ENCODE assay signal across 8 cellular contexts in the genomic region with DNA sequence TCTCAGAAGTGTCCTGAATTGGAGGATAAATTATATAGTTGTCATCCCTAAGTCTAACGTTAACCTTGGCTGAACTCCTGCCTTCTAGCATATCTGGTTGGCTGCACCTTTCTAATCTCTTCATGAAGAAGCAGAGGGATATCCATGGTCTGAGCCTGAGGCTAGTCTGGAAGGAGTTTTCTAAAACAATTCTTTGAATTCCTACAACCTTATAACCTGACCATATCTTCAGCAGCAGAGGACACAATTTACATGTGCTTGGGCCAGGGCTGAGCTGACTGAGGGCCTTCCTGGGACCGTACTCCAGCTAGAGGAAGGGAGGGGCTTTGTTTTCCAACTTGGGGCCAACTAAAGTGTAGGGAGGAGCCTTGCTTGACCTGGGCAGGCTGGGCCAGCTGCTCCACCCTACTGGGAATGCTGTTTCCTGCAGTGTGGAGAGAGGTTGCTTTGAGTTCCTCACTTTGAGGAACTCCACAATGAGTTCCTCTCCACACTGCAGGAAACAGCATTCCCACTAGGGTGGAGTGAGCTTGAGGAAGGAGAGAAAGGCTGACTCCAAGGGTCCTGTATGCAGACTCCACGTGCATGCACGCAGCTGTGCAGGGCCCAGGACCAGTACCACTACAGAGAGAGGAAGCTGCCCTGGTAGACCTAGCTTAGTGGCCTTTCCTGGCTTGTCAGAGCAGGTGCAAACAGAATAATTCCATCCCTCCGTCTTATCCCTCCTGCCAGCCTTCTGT. TPM values are rescaled to one million over a fixed set of nuclear protein-coding genes. Genes with fewer than 3 reads are reported as not detected.
DNase-seq lines count a peak whose midpoint lies in the region; ATAC-seq, FAIRE-seq and TF ChIP-seq lines count a peak whose summit lies in the region.
"Had no signal": no experiment of that assay in that cellular context is flagged by ENCODE, and none has a peak within 500 bp of the region (broad histone marks: within the 10 kb centered on the region; RNA-seq: fewer than 3 reads in every experiment).

No MANE protein-coding gene starts in this region.

- no peak for DNase-seq in IMR-90
- DNase-seq in breast epithelium (ENCODE audit: low spot score in 2 of 2): no peak
- DNase-seq in HepG2 (ENCODE audit: low spot score): peak; percentile 30
- DNase-seq in substantia nigra (lab: John Stamatoyannopoulos, UW): no peak
- no peak for DNase-seq in NCI-H524 treated with DMSO at 0.1 percent for 48 hours (lab: John Stamatoyannopoulos, UW)
- DNase-seq in RKO (ENCODE audit: low spot score): no peak
- DNase-seq: NCI-H524 had no signal

- CTCF ChIA-PET in IMR-90 (lab: Yijun Ruan, JAX): interaction anchor here (0.6 kb wide), 2 partner anchors 154 to 165 kb away, joined by 3 read pairs; no protein-coding TSS in a partner anchor
- CTCF ChIA-PET in HepG2 (lab: Yijun Ruan, JAX; ENCODE audit: low intra/inter-chr PET ratio, low total read pairs): no interaction called here

- no peak overlapping the region for H2BK15ac ChIP-seq in IMR-90 (ENCODE audit: low read depth, low read length)

- dilution Hi-C loops in IMR-90 (cut with HindIII; ENCODE audit: low sequenced_read_pairs, unreplicated experiment): no loop called here

- TF ChIP-seq CTCF in IMR-90 (conservative IDR thresholded peaks at IDR 0.05; ENCODE audit: low read depth, low read length): no peak
- TF ChIP-seq CTCF in breast epithelium (IDR thresholded peaks at IDR 0.05): no peak
- TF ChIP-seq CTCF in HepG2 (CRISPR knock-in tag; IDR thresholded peaks at IDR 0.05): no peak

- no CpG with 5 or more reads among the region's 5 CpGs for WGBS in IMR-90 (ENCODE audit: extremely low coverage in 2 of 2, insufficient read length in 1 of 2), 2 experiments
- 76% methylated on average over 5 of the region's 5 CpGs for WGBS in HepG2 (ENCODE audit: low lambda C conversion rate)

- H2AK9ac ChIP-seq in IMR-90 (replicated peaks; ENCODE audit: low read depth, low read length, poor library complexity): no peak overlapping the region

- peak overlapping the region; percentile 17; the same call in 1 of the 2 replicates for H2AK5ac ChIP-seq in IMR-90 (ENCODE audit: low read depth, low read length)

- H2BK120ac ChIP-seq in IMR-90 (ENCODE audit: low read depth, low read length): no peak overlapping the region

- H3K27me3 ChIP-seq in IMR-90 (ENCODE audit: control insufficient read depth, insufficient read depth, low read length): no peaks in the 10 kb centered on the region
- no peaks in the 10 kb centered on the region for H3K27me3 ChIP-seq in breast epithelium
- no peaks in the 10 kb centered on the region for H3K27me3 ChIP-seq in HepG2 (ENCODE audit: control insufficient read depth in 1 of 2, insufficient read depth in 2 of 2, low read length in 2 of 2)

- peak overlapping the region; percentile 30 for H2BK5ac ChIP-seq in IMR-90 (ENCODE audit: low read depth, low read length, poor library complexity, severe bottlenecking)

- H4K91ac ChIP-seq in IMR-90 (ENCODE audit: insufficient read depth, low read depth, low read length): 0 out of 2 replicates have a peak overlapping the region, but pooled peaks have one; percentile 17

- H2AFZ ChIP-seq in IMR-90 (replicated peaks; ENCODE audit: low read length, poor library complexity): no peak overlapping the region
- H2AFZ ChIP-seq in HepG2 (ENCODE audit: low read length): no peak overlapping the region

- H3K14ac ChIP-seq in IMR-90 (replicated peaks; ENCODE audit: low read depth, low read length): peak overlapping the region; percentile 5

- peaks cover 20 to 74% of the 10 kb centered on the region in 2 experiments for H3K79me1 ChIP-seq in IMR-90 (ENCODE audit: low read depth in 1 of 2, low read length in 2 of 2)

- H4K5ac ChIP-seq in IMR-90 (ENCODE audit: low read depth, low read length): no peak overlapping the region

- H3K56ac ChIP-seq in IMR-90 (ENCODE audit: extremely low read depth, insufficient read depth, low read length): no peak overlapping the region

- no peak for TF ChIP-seq POLR2A in IMR-90 (IDR thresholded peaks at IDR 0.05; ENCODE audit: low read depth, low read length)
- no peak for TF ChIP-seq POLR2A in breast epithelium (IDR thresholded peaks at IDR 0.05)
- TF ChIP-seq POLR2A in HepG2 (IDR thresholded peaks at IDR 0.05; ENCODE audit: insufficient read depth in 1 of 2, low read depth in 2 of 2, low read length in 2 of 2): no peak; a peak in 2 of 4 replicates

- intact Hi-C loops in IMR-90 (cut with micrococcal nuclease): no loop called here
- intact Hi-C loops in breast epithelium (cut with DNase I; ENCODE audit: low total_unique reads): no loop called here
- intact Hi-C loops in HepG2 (cut with micrococcal nuclease; ENCODE audit: unreplicated experiment): no loop called here

- H3K9me3 ChIP-seq in IMR-90 (ENCODE audit: control insufficient read depth, insufficient read depth, low read length): no peaks in the 10 kb centered on the region
- H3K9me3 ChIP-seq in breast epithelium: no peaks in the 10 kb centered on the region
- no peaks in the 10 kb centered on the region for H3K9me3 ChIP-seq in HepG2 (ENCODE audit: low read length)

- BruUV-seq in IMR-90 (replicated peaks; lab: Mats Ljungman, UMichigan) (no TSS peak), HepG2 (replicated peaks; lab: Mats Ljungman, UMichigan) (no TSS peak)

- H3K79me2 ChIP-seq in HepG2 (ENCODE audit: insufficient read depth, low read length): no peaks in the 10 kb centered on the region

- H3K9me1 ChIP-seq in IMR-90 (ENCODE audit: insufficient read depth, low read length): peaks cover 17% of the 10 kb centered on the region

- H4K8ac ChIP-seq in IMR-90 (ENCODE audit: low read depth in 2 of 2, low read length in 2 of 2): peak overlapping the region in 1 of 2 experiments; percentile 7; a peak in 1 of 4 replicates

- in situ Hi-C loops in IMR-90 (cut with MboI; ENCODE audit: low sequenced_read_pairs) (no loop called here), HepG2 (cut with HindIII; ENCODE audit: extremely low pct_ligation_motif_present, low pct_unique_long_range_greater_than_20kb) (no loop called here)

- H3K4ac ChIP-seq in IMR-90 (ENCODE audit: low read depth, low read length): peak overlapping the region; percentile 23; the same call in 1 of the 2 replicates

- ATAC-seq in IMR-90 (ENCODE audit: low read depth) (peak; percentile 22), HepG2 (peak; percentile 44), GM21723 (IDR thresholded peaks at IDR 0.05; ENCODE audit: unreplicated experiment) (no peak)

- peaks cover 53% of the 10 kb centered on the region for H3K36me3 ChIP-seq in IMR-90 (ENCODE audit: control insufficient read depth, insufficient read depth, low read length)
- no peaks in the 10 kb centered on the region for H3K36me3 ChIP-seq in breast epithelium
- H3K36me3 ChIP-seq in HepG2 (replicated peaks in 1 of 2; ENCODE audit: control insufficient read depth in 1 of 2, insufficient read depth in 2 of 2, low read length in 2 of 2): peaks cover 31 to 56% of the 10 kb centered on the region in 2 experiments

- H4K20me1 ChIP-seq in IMR-90 (ENCODE audit: insufficient read depth, low read length) (peaks cover 54% of the 10 kb centered on the region), HepG2 (ENCODE audit: insufficient read depth, low read length) (peaks cover 5% of the 10 kb centered on the region; the same call in 1 of the 2 replicates)

- peak overlapping the region; percentile 1 for H3K23ac ChIP-seq in IMR-90 (ENCODE audit: low read depth, low read length)

- H3K9ac ChIP-seq in IMR-90 (ENCODE audit: low read depth, low read length): no peak overlapping the region
- H3K9ac ChIP-seq in HepG2 (ENCODE audit: insufficient read depth, low read depth, low read length): no peak overlapping the region

- H3K4me1 ChIP-seq in IMR-90 (ENCODE audit: control insufficient read depth, insufficient read depth, low read length) (peaks cover 20% of the 10 kb centered on the region), breast epithelium (peaks cover 0 to 6% of the 10 kb centered on the region in 2 donors), HepG2 (ENCODE audit: insufficient read depth, low read length) (peaks cover 23% of the 10 kb centered on the region)

- FAIRE-seq in HepG2 (lab: Jason Lieb, UNC): peak; percentile 12

- TF ChIP-seq RAD21 in IMR-90 (IDR thresholded peaks at IDR 0.05; ENCODE audit: low read length) (no peak), HepG2 (CRISPR knock-in tag; IDR thresholded peaks at IDR 0.05) (no peak)

- TF ChIP-seq EP300 in HepG2 (IDR thresholded peaks at IDR 0.05; ENCODE audit: low read depth in 2 of 2, low read length in 2 of 2) (no peak), HepG2 (CRISPR knock-in tag; IDR thresholded peaks at IDR 0.05; ENCODE audit: borderline replicate concordance) (no peak)

- no peak overlapping the region for H3K4me3 ChIP-seq in IMR-90 (ENCODE audit: insufficient read depth, low read depth, low read length)
- no peak overlapping the region for H3K4me3 ChIP-seq in breast epithelium
- no peak overlapping the region for H3K4me3 ChIP-seq in HepG2 (replicated peaks in 1 of 3; ENCODE audit: insufficient read depth in 1 of 3, low read depth in 2 of 3, low read length in 3 of 3)

- no peak overlapping the region; the same call in 1 of the 2 replicates for H2BK20ac ChIP-seq in IMR-90 (ENCODE audit: low read depth, low read length)

- H3K18ac ChIP-seq in IMR-90 (ENCODE audit: low read depth, low read length): peak overlapping the region; percentile 7; the same call in 1 of the 2 replicates

- POLR2A ChIA-PET in IMR-90 (lab: Charles Lee; ENCODE audit: unreplicated experiment): no interaction called here
- POLR2A ChIA-PET in HepG2 (lab: Yijun Ruan, JAX): interaction anchor here (1.4 to 2.0 kb wide), 4 partner anchors 10 to 111 kb away, joined by 3 to 11 read pairs (median 4); a partner anchor contains a TSS

- H3K4me2 ChIP-seq in IMR-90 (ENCODE audit: low read depth, low read length) (peak overlapping the region; percentile 36; the same call in 1 of the 2 replicates), HepG2 (ENCODE audit: low read depth, low read length) (no peak overlapping the region)

- H3K27ac ChIP-seq in IMR-90 (ENCODE audit: insufficient read depth, low read length) (peak overlapping the region; percentile 24; the same call in 1 of the 2 replicates), breast epithelium (peak overlapping the region; percentile 50 to 56), HepG2 (ENCODE audit: extremely low read length, insufficient read depth, low read length) (no peak overlapping the region), substantia nigra (ENCODE audit: low read depth, low read length, poor library complexity, severe bottlenecking) (peak overlapping the region; percentile 37)

RNA-seq across cellular contexts. Expression of a gene that starts 19.6 kb away (rescaled TPM):
- total RNA-seq in IMR-90 (2012; rRNA removed): 5.3 and 5.6 TPM in 2 replicates
- 5.5 TPM in 2 replicates for polyA plus RNA-seq in IMR-90 (2012; rRNA removed)
- polyA plus RNA-seq in IMR-90 (2012; cell fraction: cytosol; rRNA removed): 3.8 and 5.6 TPM in 2 replicates
- polyA plus RNA-seq in IMR-90 (2012; cell fraction: nucleus; rRNA removed; ENCODE audit: low replicate concordance): 8.2 and 8.7 TPM in 2 replicates
- 10 to 100 TPM; 23.3 to 32.2 (median 25.0) TPM for total RNA-seq in breast epithelium
- 5.7 TPM in 2 replicates for total RNA-seq in HepG2 (2016; rRNA removed; fragmentation: Illumina TruSeq; extraction: Trizol)
- total RNA-seq in HepG2 (2016; cell fraction: cytosol; rRNA removed; fragmentation: Illumina TruSeq; extraction: Trizol; ENCODE audit: low read depth): 1.9 TPM in 2 replicates
- 5.6 and 6.0 TPM in 2 replicates for total RNA-seq in HepG2 (2016; cell fraction: insoluble cytoplasmic fraction; rRNA removed; fragmentation: Illumina TruSeq; extraction: Trizol)
- total RNA-seq in HepG2 (2016; cell fraction: membrane; rRNA removed; fragmentation: Illumina TruSeq; extraction: Trizol): 3.4 and 4.0 TPM in 2 replicates
- total RNA-seq in HepG2 (2016; cell fraction: nucleus; rRNA removed; fragmentation: Illumina TruSeq; extraction: Trizol): 7.9 and 8.3 TPM in 2 replicates
- 9.3 and 12.5 TPM in 2 replicates for polyA plus RNA-seq in HepG2 (2011; rRNA removed)
- polyA plus RNA-seq in HepG2 (2011; cell fraction: cytosol; rRNA removed): 4.1 and 4.8 TPM in 2 replicates
- polyA plus RNA-seq in HepG2 (2011; cell fraction: nucleus; rRNA removed): 13.9 and 15.6 TPM in 2 replicates
- polyA plus RNA-seq in HepG2 (2012): 5.5 and 6.4 TPM in 2 replicates
- polyA plus RNA-seq in HepG2 (2016; cell fraction: cytosol; fragmentation: Illumina TruSeq; extraction: Trizol; ENCODE audit: low read depth): 1.7 and 2.8 TPM in 2 replicates
- polyA plus RNA-seq in HepG2 (2016; cell fraction: insoluble cytoplasmic fraction; fragmentation: Illumina TruSeq; extraction: Trizol; ENCODE audit: low read depth): 5.5 and 8.7 TPM in 2 replicates
- polyA plus RNA-seq in HepG2 (2016; cell fraction: membrane; fragmentation: Illumina TruSeq; extraction: Trizol; ENCODE audit: low read depth): 3.2 and 3.8 TPM in 2 replicates
- 8.7 and 9.2 TPM in 2 replicates for polyA plus RNA-seq in HepG2 (2016; cell fraction: nucleus; fragmentation: Illumina TruSeq; extraction: Trizol; ENCODE audit: insufficient read depth, low read depth)
- polyA minus RNA-seq in HepG2 (2011; rRNA and poly(A)+ RNA removed; ENCODE audit: low replicate concordance): 8.4 and 44.8 TPM in 2 replicates
- 5.8 and 6.2 TPM in 2 replicates for polyA minus RNA-seq in HepG2 (2011; cell fraction: cytosol; rRNA and poly(A)+ RNA removed)
- 22.0 and 22.4 TPM in 2 replicates for polyA minus RNA-seq in HepG2 (2011; cell fraction: nucleus; rRNA and poly(A)+ RNA removed)

RNA-seq across cellular contexts. Expression of a gene that starts 54.1 kb away (rescaled TPM):
- 114 and 127 TPM in 2 replicates for total RNA-seq in IMR-90 (2012; rRNA removed)
- polyA plus RNA-seq in IMR-90 (2012; rRNA removed): 152 and 169 TPM in 2 replicates
- 44.4 and 46.8 TPM in 2 replicates for polyA plus RNA-seq in IMR-90 (2012; cell fraction: cytosol; rRNA removed)
- polyA plus RNA-seq in IMR-90 (2012; cell fraction: nucleus; rRNA removed; ENCODE audit: low replicate concordance): 10.2 and 75.1 TPM in 2 replicates
- 100 to 1,000 TPM in 1 of 3 donors, 10 to 100 TPM in 2; 86.1 to 107 (median 89.5) TPM for total RNA-seq in breast epithelium
- 206 and 311 TPM in 2 replicates for total RNA-seq in HepG2 (2016; rRNA removed; fragmentation: Illumina TruSeq; extraction: Trizol)
- total RNA-seq in HepG2 (2016; cell fraction: cytosol; rRNA removed; fragmentation: Illumina TruSeq; extraction: Trizol; ENCODE audit: low read depth): 27.8 and 28.9 TPM in 2 replicates
- 208 and 306 TPM in 2 replicates for total RNA-seq in HepG2 (2016; cell fraction: insoluble cytoplasmic fraction; rRNA removed; fragmentation: Illumina TruSeq; extraction: Trizol)
- 98.9 and 106 TPM in 2 replicates for total RNA-seq in HepG2 (2016; cell fraction: membrane; rRNA removed; fragmentation: Illumina TruSeq; extraction: Trizol)
- total RNA-seq in HepG2 (2016; cell fraction: nucleus; rRNA removed; fragmentation: Illumina TruSeq; extraction: Trizol): 101 and 108 TPM in 2 replicates
- polyA plus RNA-seq in HepG2 (2011; rRNA removed): 174 and 226 TPM in 2 replicates
- 101 and 153 TPM in 2 replicates for polyA plus RNA-seq in HepG2 (2011; cell fraction: cytosol; rRNA removed)
- 26.7 and 44.5 TPM in 2 replicates for polyA plus RNA-seq in HepG2 (2011; cell fraction: nucleus; rRNA removed)
- 237 and 266 TPM in 2 replicates for polyA plus RNA-seq in HepG2 (2012)
- polyA plus RNA-seq in HepG2 (2016; cell fraction: cytosol; fragmentation: Illumina TruSeq; extraction: Trizol; ENCODE audit: low read depth): 46.4 and 51.5 TPM in 2 replicates
- 489 and 498 TPM in 2 replicates for polyA plus RNA-seq in HepG2 (2016; cell fraction: insoluble cytoplasmic fraction; fragmentation: Illumina TruSeq; extraction: Trizol; ENCODE audit: low read depth)
- polyA plus RNA-seq in HepG2 (2016; cell fraction: membrane; fragmentation: Illumina TruSeq; extraction: Trizol; ENCODE audit: low read depth): 122 and 126 TPM in 2 replicates
- polyA plus RNA-seq in HepG2 (2016; cell fraction: nucleus; fragmentation: Illumina TruSeq; extraction: Trizol; ENCODE audit: insufficient read depth, low read depth): 219 and 228 TPM in 2 replicates
- 26.5 and 48.9 TPM in 2 replicates for polyA minus RNA-seq in HepG2 (2011; rRNA and poly(A)+ RNA removed; ENCODE audit: low replicate concordance)
- 83.1 and 93.6 TPM in 2 replicates for polyA minus RNA-seq in HepG2 (2011; cell fraction: cytosol; rRNA and poly(A)+ RNA removed)
- 58.2 and 71.1 TPM in 2 replicates for polyA minus RNA-seq in HepG2 (2011; cell fraction: nucleus; rRNA and poly(A)+ RNA removed)
